In the genomic region with DNA sequence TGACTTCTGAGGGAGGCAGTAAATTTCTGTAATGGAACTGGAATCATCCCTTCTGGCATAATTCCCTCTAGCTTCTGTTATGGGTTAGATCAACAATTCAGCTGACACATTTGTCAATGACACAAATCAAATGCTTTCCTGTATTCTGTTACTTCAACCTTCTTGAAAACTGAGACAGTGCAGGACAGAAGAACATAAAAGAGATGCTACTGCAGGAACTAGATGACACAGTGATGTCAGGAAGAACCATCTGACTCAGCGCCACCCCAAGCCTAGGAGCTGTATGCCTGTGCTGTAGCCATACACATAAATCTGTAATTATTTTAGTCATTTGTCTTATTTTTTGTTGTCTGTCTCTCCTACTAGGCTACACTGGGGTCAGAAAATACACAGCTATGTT, we compare ENCODE assay signal across 13 cellular contexts. TPM values are rescaled to one million over a fixed set of nuclear protein-coding genes. Genes with fewer than 3 reads are reported as not detected.
A peak's percentile ranks its signal among the peaks of the same experiment; 100 is the strongest.
DNase-seq lines count a peak whose midpoint lies in the region; ATAC-seq and TF ChIP-seq lines count a peak whose summit lies in the region.
"Had no signal": no experiment of that assay in that cellular context is flagged by ENCODE, and none has a peak within 500 bp of the region (broad histone marks: within the 10 kb centered on the region; RNA-seq: fewer than 3 reads in every experiment).

No MANE protein-coding gene starts in this region.

- H4K20me1 ChIP-seq in DND-41 (ENCODE audit: insufficient read depth, low read length): no peaks in the 10 kb centered on the region

- no peak overlapping the region for H3K9ac ChIP-seq in DND-41 (ENCODE audit: low read depth, low read length)

- intact Hi-C loops in body of pancreas (cut with DNase I): no loop called here
- intact Hi-C loops in esophagus squamous epithelium (cut with DNase I): no loop called here

- H3K36me3 ChIP-seq in DND-41 (ENCODE audit: insufficient read depth, low read length) (no peaks in the 10 kb centered on the region), body of pancreas (replicated peaks in 1 of 2; ENCODE audit: insufficient read depth in 1 of 2, low read depth in 2 of 2) (no peaks in the 10 kb centered on the region), esophagus squamous epithelium (no peaks in the 10 kb centered on the region)
- H3K36me3 ChIP-seq: breast epithelium, upper lobe of right lung had no signal

- H3K4me2 ChIP-seq in DND-41 (ENCODE audit: insufficient read depth, low read length): no peak overlapping the region

- TF ChIP-seq CTCF in DND-41 (IDR thresholded peaks at IDR 0.05; ENCODE audit: borderline replicate concordance, extremely low read depth, low read length, poor library complexity, severe bottlenecking) (no peak), body of pancreas (IDR thresholded peaks at IDR 0.05) (no peak), esophagus squamous epithelium (IDR thresholded peaks at IDR 0.05) (no peak)

- DNase-seq in DND-41 (no peak), MV-4-11 (lab: John Stamatoyannopoulos, UW) (no peak), body of pancreas (no peak), esophagus squamous epithelium (lab: John Stamatoyannopoulos, UW) (no peak)
- peak; percentile 50 to 63 for DNase-seq in activated T-cell treated with anti-CD3 and anti-CD28 coated beads, Interleukin-2, amount 50 U/mL, for 48 hours
- DNase-seq: CD8-positive, alpha-beta T cell; mesenchymal stem cell; upper lobe of right lung had no signal

- H3K79me2 ChIP-seq in DND-41 (ENCODE audit: insufficient read depth, low read length): no peaks in the 10 kb centered on the region

- peak overlapping the region; percentile 34; the same call in 1 of the 2 replicates for H2AFZ ChIP-seq in DND-41 (ENCODE audit: low read depth, low read length)

- WGBS in body of pancreas, 2 donors: 94 to 100% methylated on average over 1 of the region's 1 CpG
- 85 to 93% methylated on average over 1 of the region's 1 CpG for WGBS in esophagus squamous epithelium, 2 donors

- H3K27me3 ChIP-seq in DND-41 (ENCODE audit: insufficient read depth, low read length, poor library complexity) (no peaks in the 10 kb centered on the region), body of pancreas (no peaks in the 10 kb centered on the region), esophagus squamous epithelium (no peaks in the 10 kb centered on the region)
- H3K27me3 ChIP-seq: breast epithelium, upper lobe of right lung had no signal

- H3K9me3 ChIP-seq in DND-41 (ENCODE audit: insufficient read depth, low read length, severe bottlenecking): no peaks in the 10 kb centered on the region
- no peaks in the 10 kb centered on the region for H3K9me3 ChIP-seq in body of pancreas
- no peaks in the 10 kb centered on the region for H3K9me3 ChIP-seq in esophagus squamous epithelium
- H3K9me3 ChIP-seq: breast epithelium, upper lobe of right lung had no signal

- no peaks in the 10 kb centered on the region for H3K4me1 ChIP-seq in DND-41 (ENCODE audit: insufficient read depth, low read length)
- H3K4me1 ChIP-seq in body of pancreas: peaks cover 4% of the 10 kb centered on the region
- H3K4me1 ChIP-seq in esophagus squamous epithelium: peaks cover 0 to 16% (median 0%) of the 10 kb centered on the region in 3 donors
- H3K4me1 ChIP-seq: breast epithelium, upper lobe of right lung had no signal

- TF ChIP-seq POLR2A in body of pancreas (IDR thresholded peaks at IDR 0.05) (no peak), esophagus squamous epithelium (IDR thresholded peaks at IDR 0.05) (no peak)

- no peak overlapping the region for H3K4me3 ChIP-seq in DND-41 (ENCODE audit: low read depth in 1 of 2, low read length in 2 of 2)
- H3K4me3 ChIP-seq in body of pancreas: no peak overlapping the region
- no peak overlapping the region for H3K4me3 ChIP-seq in esophagus squamous epithelium
- H3K4me3 ChIP-seq: breast epithelium, upper lobe of right lung had no signal

- ATAC-seq in DND-41 (ENCODE audit: insufficient read depth, low read depth): no peak
- ATAC-seq in GM19023 (IDR thresholded peaks at IDR 0.05; ENCODE audit: unreplicated experiment): peak; percentile 63
- ATAC-seq in HG03045 (IDR thresholded peaks at IDR 0.05; ENCODE audit: unreplicated experiment): peak; percentile 66
- ATAC-seq in HG02938 (IDR thresholded peaks at IDR 0.05; ENCODE audit: unreplicated experiment): no peak
- ATAC-seq in body of pancreas: no peak
- ATAC-seq: CD8-positive, alpha-beta T cell; upper lobe of right lung had no signal

- H3K27ac ChIP-seq in DND-41 (ENCODE audit: low read length) (no peak overlapping the region), body of pancreas (no peak overlapping the region), esophagus squamous epithelium (no peak overlapping the region)
- H3K27ac ChIP-seq: breast epithelium, epithelial cell of prostate, upper lobe of right lung had no signal

RNA-seq across cellular contexts. Expression of a gene that starts 18.2 kb away (rescaled TPM):
- total RNA-seq in body of pancreas: 10 to 100 TPM in 1 of 2 donors, 1 to 10 TPM in 1; 6.6 to 11.2 TPM
- 10 to 100 TPM in 2 of 4 donors, 1 to 10 TPM in 2; 7.9 to 12.6 (median 10.1) TPM for total RNA-seq in esophagus squamous epithelium

Comparison
In these comparisons a context has a peak if more than half of its experiments do, and no peak if none do; other contexts are left out.
1. ATAC-seq: peak in GM19023 (single experiment) and HG03045 (single experiment); none in DND-41 (single experiment), HG02938 (single experiment) and body of pancreas (single experiment).
2. DNase-seq: peak in activated T-cell treated with anti-CD3 and anti-CD28 coated beads, Interleukin-2, amount 50 U/mL, for 48 hours (2 of 2); none in DND-41 (single experiment), MV-4-11 (single experiment), body of pancreas (0 of 4) and esophagus squamous epithelium (single experiment).